ENCODE assay signal across 8 cellular contexts in genomic region chr3:170221924-170222646, GRCh38. TPM values are rescaled to one million over a fixed set of nuclear protein-coding genes. Genes with fewer than 3 reads are reported as not detected.
DNase-seq lines count a peak whose midpoint lies in the region; ATAC-seq, FAIRE-seq and TF ChIP-seq lines count a peak whose summit lies in the region.

Gene PRKCI (plus strand): TSS chr3:170222424. CDS start chr3:170222670, 246 bp downstream.

- H3K27ac ChIP-seq in pancreas (peak within 1 kb of the TSS; percentile 89 to 95 (median 92)), tibial artery (peak within 1 kb of the TSS; percentile 93 to 95)

- intact Hi-C loops in Right ventricle myocardium superior (cut with DNase I) (no loop called here), pancreas (cut with DNase I) (no loop called here), tibial artery (cut with DNase I; ENCODE audit: low total_unique reads) (loop anchor here (10.0 kb wide), 1 partner anchor 523 kb away; no protein-coding TSS in a partner anchor)

- H3K27me3 ChIP-seq in pancreas (no peaks in the 10 kb centered on the region), tibial artery (no peaks in the 10 kb centered on the region)

- TF ChIP-seq CTCF in pancreas (IDR thresholded peaks at IDR 0.05), result no peak
- no peak for TF ChIP-seq CTCF in tibial artery (IDR thresholded peaks at IDR 0.05)

- peak within 1 kb of the TSS; percentile 74 to 93 (median 78) for H3K4me3 ChIP-seq in pancreas
- peak within 1 kb of the TSS; percentile 88 to 96 for H3K4me3 ChIP-seq in tibial artery

- H3K9me3 Mint-ChIP-seq in activated naive CD8-positive, alpha-beta T cell treated with anti-CD3 and anti-CD28 coated beads, Interleukin-2, amount 50 U/mL, for 24 hours, result no peaks in the 10 kb centered on the region

- H3K36me3 ChIP-seq in pancreas (no peaks in the 10 kb centered on the region), tibial artery (no peaks in the 10 kb centered on the region)

- DNase-seq in NCI-H128 (lab: John Stamatoyannopoulos, UW; ENCODE audit: unreplicated experiment) (peak; percentile 96), SW480 (ENCODE audit: low spot score) (peak; percentile 96), Right ventricle myocardium superior (peak; percentile 97), pancreas (peak; percentile 91 to 97 (median 94)), tibial artery (peak; percentile 95 to 97)
- peak; percentile 87 for DNase-seq in activated naive CD8-positive, alpha-beta T cell treated with anti-CD3 and anti-CD28 coated beads, Interleukin-2, amount 50 U/mL, for 24 hours

- H3K4me1 ChIP-seq in pancreas (peaks cover 0 to 2% (median 0%) of the 10 kb centered on the region in 3 donors), tibial artery (peaks cover 0 to 37% (median 10%) of the 10 kb centered on the region in 4 donors)

- H3K4me1 Mint-ChIP-seq in activated naive CD8-positive, alpha-beta T cell treated with anti-CD3 and anti-CD28 coated beads, Interleukin-2, amount 50 U/mL, for 24 hours, result peaks cover 28% of the 10 kb centered on the region

- FAIRE-seq in pancreas (lab: Jason Lieb, UNC), result no peak

- H3K9me3 ChIP-seq in pancreas (no peaks in the 10 kb centered on the region), tibial artery (no peaks in the 10 kb centered on the region)

- peaks cover 1% of the 10 kb centered on the region for H3K36me3 Mint-ChIP-seq in activated naive CD8-positive, alpha-beta T cell treated with anti-CD3 and anti-CD28 coated beads, Interleukin-2, amount 50 U/mL, for 24 hours (ENCODE audit: low read depth)

- ATAC-seq in HG02642 (IDR thresholded peaks at IDR 0.05; ENCODE audit: poor library complexity, unreplicated experiment), result peak; percentile 99
- ATAC-seq in activated naive CD8-positive, alpha-beta T cell treated with anti-CD3 and anti-CD28 coated beads, Interleukin-2, amount 50 U/mL, for 24 hours, result peak; percentile 97
- peak; percentile 100 for ATAC-seq in Right ventricle myocardium superior (ENCODE audit: poor library complexity)
- ATAC-seq in pancreas, result peak; percentile 98 to 99 (median 98)

- 0% methylated on average over 50 to 60 of the region's 60 CpGs for WGBS in pancreas, 2 donors

- peak within 1 kb of the TSS; percentile 89 for H3K27ac Mint-ChIP-seq in activated naive CD8-positive, alpha-beta T cell treated with anti-CD3 and anti-CD28 coated beads, Interleukin-2, amount 50 U/mL, for 24 hours

- H3K4me3 Mint-ChIP-seq in activated naive CD8-positive, alpha-beta T cell treated with anti-CD3 and anti-CD28 coated beads, Interleukin-2, amount 50 U/mL, for 24 hours, result peak within 1 kb of the TSS; percentile 84

- H3K27me3 Mint-ChIP-seq in activated naive CD8-positive, alpha-beta T cell treated with anti-CD3 and anti-CD28 coated beads, Interleukin-2, amount 50 U/mL, for 24 hours, result no peaks in the 10 kb centered on the region

- TF ChIP-seq POLR2A in GM10847 (IDR thresholded peaks at IDR 0.05; ENCODE audit: extremely low read depth, insufficient read length), result peak; percentile 55

RNA-seq across cellular contexts. Expression of gene PRKCI, which starts in this region (rescaled TPM):
- total RNA-seq in Right ventricle myocardium superior (15.9 TPM), pancreas (10 to 100 TPM in 5 of 6 donors, 1 to 10 TPM in 1; 7.7 to 14.2 (median 10.7) TPM)
- polyA plus RNA-seq in pancreas, result 1 to 10 TPM; 3.5 to 8.1 TPM

Comparison
In these comparisons a context has a peak if more than half of its experiments do, and no peak if none do; other contexts are left out.
1. Peak in every context shown above with its lines: DNase-seq, ATAC-seq, H3K4me3 ChIP-seq and H3K27ac ChIP-seq.